ENCODE assay signal across 9 cellular contexts in genomic region chr3:53748512-53749271, GRCh38.
DNase-seq lines count a peak whose midpoint lies in the region; ATAC-seq, FAIRE-seq and TF ChIP-seq lines count a peak whose summit lies in the region.
"Had no signal": no experiment of that assay in that cellular context is flagged by ENCODE, and none has a peak within 500 bp of the region (broad histone marks: within the 10 kb centered on the region; RNA-seq: fewer than 3 reads in every experiment).

No MANE protein-coding gene starts in this region.

- peak; percentile 81 for FAIRE-seq in GM12878 (lab: Jason Lieb, UNC)

- H3K79me2 ChIP-seq in GM12878 (ENCODE audit: control insufficient read depth, insufficient read depth, low read length), result no peaks in the 10 kb centered on the region

- peak overlapping the region; percentile 61 for H2AFZ ChIP-seq in GM12878 (ENCODE audit: control insufficient read depth, low read depth, low read length)

- SMC1A ChIA-PET in GM12878 (lab: Charles Lee; ENCODE audit: uncharacterized antibody, unreplicated experiment), result interaction anchor here (0.6 to 5.4 kb wide), 10 partner anchors 15 to 99 kb away, joined by 3 to 40 read pairs (median 4); no protein-coding TSS in a partner anchor

- no peak for TF ChIP-seq CTCF in GM12878 (IDR thresholded peaks at IDR 0.05 in 2 of 3, conservative IDR thresholded peaks at IDR 0.05 in 1 of 3; ENCODE audit: control insufficient read depth in 2 of 3, extremely low read depth in 1 of 3, insufficient read depth in 1 of 3, low read depth in 3 of 3, low read length in 3 of 3)

- intact Hi-C loops in GM12878 (cut with micrococcal nuclease; ENCODE audit: unreplicated experiment), result loop anchor here (10.0 kb wide), 1 partner anchor 96 kb away; the partner anchor contains the start of genes CHDH and IL17RB

- no peaks in the 10 kb centered on the region for H3K9me3 ChIP-seq in GM12878 (replicated peaks; ENCODE audit: control insufficient read depth, insufficient read depth, low read length)

- no peaks in the 10 kb centered on the region for H3K36me3 Mint-ChIP-seq in stimulated activated naive CD8-positive, alpha-beta T cell treated with anti-CD3 and anti-CD28 coated beads, Interleukin-15, Interleukin-2, amounts not matched to agents 100 ng/mL and 50 ng/mL, for 24 hours (ENCODE audit: low read depth)

- RAD21 ChIA-PET in GM12878 (lab: Charles Lee; ENCODE audit: unreplicated experiment), result interaction anchor here (1.0 to 3.5 kb wide), 8 partner anchors 15 to 95 kb away, joined by 3 to 17 read pairs (median 6); no protein-coding TSS in a partner anchor

- H3K9me3 Mint-ChIP-seq in stimulated activated naive CD8-positive, alpha-beta T cell treated with anti-CD3 and anti-CD28 coated beads, Interleukin-15, Interleukin-2, amounts not matched to agents 100 ng/mL and 50 ng/mL, for 24 hours, result no peaks in the 10 kb centered on the region
- no peaks in the 10 kb centered on the region for H3K9me3 Mint-ChIP-seq in stimulated activated naive CD8-positive, alpha-beta T cell treated with anti-CD3 and anti-CD28 coated beads, Interleukin-15, amount 100 ng/mL, for 72 hours

- H3K36me3 ChIP-seq in GM12878 (ENCODE audit: control insufficient read depth in 2 of 2, insufficient read depth in 2 of 2, low read length in 1 of 2), result no peaks in the 10 kb centered on the region

- TF ChIP-seq EP300 in GM12878 (IDR thresholded peaks at IDR 0.05; ENCODE audit: borderline replicate concordance in 1 of 2, control insufficient read depth in 1 of 2, low read depth in 2 of 2, low read length in 2 of 2), result peak; percentile 51 to 54; a peak in 2 of 4 replicates

- no TSS peak for BruUV-seq in GM12878 (replicated peaks; lab: Mats Ljungman, UMichigan)

- no peak for TF ChIP-seq RAD21 in GM12878 (IDR thresholded peaks at IDR 0.05; ENCODE audit: insufficient read depth, low read depth, low read length)

- peak overlapping the region; percentile 44; the same call in 1 of the 2 replicates for H3K4me3 ChIP-seq in GM12878

- no peaks in the 10 kb centered on the region for H3K27me3 Mint-ChIP-seq in stimulated activated naive CD8-positive, alpha-beta T cell treated with anti-CD3 and anti-CD28 coated beads, Interleukin-15, Interleukin-2, amounts not matched to agents 100 ng/mL and 50 ng/mL, for 24 hours
- peaks cover 28% of the 10 kb centered on the region for H3K27me3 Mint-ChIP-seq in stimulated activated naive CD8-positive, alpha-beta T cell treated with anti-CD3 and anti-CD28 coated beads, Interleukin-15, amount 100 ng/mL, for 72 hours

- peaks cover 55% of the 10 kb centered on the region for H3K4me1 ChIP-seq in GM12878 (ENCODE audit: control insufficient read depth, insufficient read depth, low read length)

- no peaks in the 10 kb centered on the region for H4K20me1 ChIP-seq in GM12878 (ENCODE audit: control insufficient read depth, insufficient read depth)

- no peak overlapping the region for H3K4me3 Mint-ChIP-seq in stimulated activated naive CD8-positive, alpha-beta T cell treated with anti-CD3 and anti-CD28 coated beads, Interleukin-15, Interleukin-2, amounts not matched to agents 100 ng/mL and 50 ng/mL, for 24 hours
- H3K4me3 Mint-ChIP-seq in stimulated activated naive CD8-positive, alpha-beta T cell treated with anti-CD3 and anti-CD28 coated beads, Interleukin-15, amount 100 ng/mL, for 72 hours, result no peak overlapping the region

- CTCF ChIA-PET in GM12878 (lab: Yijun Ruan, JAX), result interaction anchor here (0.8 to 1.0 kb wide), 2 partner anchors 26 to 96 kb away, joined by 3 read pairs; no protein-coding TSS in a partner anchor

- DNase-seq in stimulated activated naive CD8-positive, alpha-beta T cell treated with anti-CD3 and anti-CD28 coated beads, Interleukin-15, amount 100 ng/mL, for 72 hours, result no peak
- DNase-seq in GM12878 (ENCODE audit: low read depth, low spot score) (peak; percentile 79), NCI-H446 treated with DMSO at 0.1 percent for 48 hours (lab: John Stamatoyannopoulos, UW) (no peak), HPDE6-E6E7 (ENCODE audit: extremely low spot score) (no peak)
- DNase-seq in activated CD4-positive, alpha-beta T cell treated with anti-CD3 and anti-CD28 coated beads, Interleukin-2, amount 50 U/mL, for 4 hours, result no peak
- DNase-seq: KG1 had no signal

- H3K4me2 ChIP-seq in GM12878 (ENCODE audit: control insufficient read depth, insufficient read depth), result peak overlapping the region; percentile 90

- WGBS in GM12878 (ENCODE audit: insufficient coverage, insufficient replicate concordance, low lambda C conversion rate, missing lambda C conversion rate), result 9% methylated on average over 6 of the region's 8 CpGs

- no peak for TF ChIP-seq POLR2A in GM12878 (IDR thresholded peaks at IDR 0.05; ENCODE audit: low read depth, low read length)

- peak overlapping the region; percentile 65 for H3K27ac Mint-ChIP-seq in stimulated activated naive CD8-positive, alpha-beta T cell treated with anti-CD3 and anti-CD28 coated beads, Interleukin-15, Interleukin-2, amounts not matched to agents 100 ng/mL and 50 ng/mL, for 24 hours
- no peak overlapping the region for H3K27ac Mint-ChIP-seq in stimulated activated naive CD8-positive, alpha-beta T cell treated with anti-CD3 and anti-CD28 coated beads, Interleukin-15, amount 100 ng/mL, for 72 hours

- POLR2A ChIA-PET in GM12878 (lab: Charles Lee), result interaction anchor here (0.5 to 4.0 kb wide), 5 partner anchors 23 to 171 kb away, joined by 4 to 19 read pairs (median 4); no protein-coding TSS in a partner anchor

- in situ Hi-C loops in GM12878 (cut with MboI), result no loop called here

- no peak for ATAC-seq in stimulated activated naive CD8-positive, alpha-beta T cell treated with anti-CD3 and anti-CD28 coated beads, Interleukin-15, amount 100 ng/mL, for 72 hours
- ATAC-seq in HG03060 (IDR thresholded peaks at IDR 0.05; ENCODE audit: low read depth, unreplicated experiment), result peak; percentile 76
- ATAC-seq in GM12878, result peak; percentile 86
- ATAC-seq in SK-N-SH treated with all-trans-retinoic acid at 6 μM for 48 hours, result no peak

- H3K27me3 ChIP-seq in GM12878 (replicated peaks in 1 of 2; ENCODE audit: control insufficient read depth in 2 of 2, insufficient read depth in 2 of 2, low read length in 1 of 2), result no peaks in the 10 kb centered on the region

- peak overlapping the region; percentile 92 for H3K27ac ChIP-seq in GM12878 (ENCODE audit: control insufficient read depth, insufficient read depth)

- H3K4me1 Mint-ChIP-seq in stimulated activated naive CD8-positive, alpha-beta T cell treated with anti-CD3 and anti-CD28 coated beads, Interleukin-15, Interleukin-2, amounts not matched to agents 100 ng/mL and 50 ng/mL, for 24 hours (ENCODE audit: low read depth), result peaks cover 33% of the 10 kb centered on the region
- peaks cover 7% of the 10 kb centered on the region for H3K4me1 Mint-ChIP-seq in stimulated activated naive CD8-positive, alpha-beta T cell treated with anti-CD3 and anti-CD28 coated beads, Interleukin-15, amount 100 ng/mL, for 72 hours

- peak overlapping the region; percentile 61 for H3K9ac ChIP-seq in GM12878 (ENCODE audit: control insufficient read depth, insufficient read depth, low read length)

TF ChIP-seq in GM12878, 131 proteins besides CTCF, POLR2A, EP300 and RAD21 (continues in another document):
- TF ChIP-seq STAT1 (conservative IDR thresholded peaks at IDR 0.05), result no peak
- 0 out of 2 replicates have a peak, but pooled peaks have one; percentile 26 for TF ChIP-seq CREB1 (IDR thresholded peaks at IDR 0.05; ENCODE audit: low read depth)
- TF ChIP-seq ATF7 (IDR thresholded peaks at IDR 0.05; ENCODE audit: low read depth), result peak; percentile 53; the same call in 1 of the 2 replicates
- no peak for TF ChIP-seq TCF12 (IDR thresholded peaks at IDR 0.05; ENCODE audit: low read depth, low read length)
- TF ChIP-seq ETV6 (conservative IDR thresholded peaks at IDR 0.05 in 1 of 2, IDR thresholded peaks at IDR 0.05 in 1 of 2; ENCODE audit: borderline replicate concordance in 1 of 2, low read depth in 1 of 2), result peak in 1 of 2 experiments; percentile 49; a peak in 1 of 4 replicates
- TF ChIP-seq RB1 (IDR thresholded peaks at IDR 0.05; ENCODE audit: borderline replicate concordance), result no peak
- peak; percentile 32; the same call in 1 of the 2 replicates for TF ChIP-seq BACH1 (IDR thresholded peaks at IDR 0.05; ENCODE audit: borderline replicate concordance)
- TF ChIP-seq EZH2 (IDR thresholded peaks at IDR 0.05; ENCODE audit: borderline replicate concordance, control insufficient read depth, low read depth, low read length), result no peak
- TF ChIP-seq IKZF1 (conservative IDR thresholded peaks at IDR 0.05), result peak; percentile 90
- no peak for TF ChIP-seq WRNIP1 (IDR thresholded peaks at IDR 0.05; ENCODE audit: borderline replicate concordance, low read depth, low read length)
- peak; percentile 92 to 93 for TF ChIP-seq IKZF2 (IDR thresholded peaks at IDR 0.05)
- no peak for TF ChIP-seq TCF7 (IDR thresholded peaks at IDR 0.05; ENCODE audit: borderline replicate concordance)

TF ChIP-seq in SK-N-SH treated with all-trans-retinoic acid at 6 μM for 48 hours, 23 proteins besides CTCF, POLR2A, EP300 and RAD21 (continues in another document):
- no peak for TF ChIP-seq ZNF565 (CRISPR knock-in tag; conservative IDR thresholded peaks at IDR 0.05; ENCODE audit: low read depth)
- TF ChIP-seq CSDC2 (CRISPR knock-in tag; IDR thresholded peaks at IDR 0.05), result no peak
- no peak for TF ChIP-seq ZNF70 (CRISPR knock-in tag; IDR thresholded peaks at IDR 0.05)
- TF ChIP-seq PPARA (CRISPR knock-in tag; IDR thresholded peaks at IDR 0.05; ENCODE audit: borderline replicate concordance), result no peak
- no peak for TF ChIP-seq ZFP3 (CRISPR knock-in tag; IDR thresholded peaks at IDR 0.05)
- TF ChIP-seq, protein P1, sequence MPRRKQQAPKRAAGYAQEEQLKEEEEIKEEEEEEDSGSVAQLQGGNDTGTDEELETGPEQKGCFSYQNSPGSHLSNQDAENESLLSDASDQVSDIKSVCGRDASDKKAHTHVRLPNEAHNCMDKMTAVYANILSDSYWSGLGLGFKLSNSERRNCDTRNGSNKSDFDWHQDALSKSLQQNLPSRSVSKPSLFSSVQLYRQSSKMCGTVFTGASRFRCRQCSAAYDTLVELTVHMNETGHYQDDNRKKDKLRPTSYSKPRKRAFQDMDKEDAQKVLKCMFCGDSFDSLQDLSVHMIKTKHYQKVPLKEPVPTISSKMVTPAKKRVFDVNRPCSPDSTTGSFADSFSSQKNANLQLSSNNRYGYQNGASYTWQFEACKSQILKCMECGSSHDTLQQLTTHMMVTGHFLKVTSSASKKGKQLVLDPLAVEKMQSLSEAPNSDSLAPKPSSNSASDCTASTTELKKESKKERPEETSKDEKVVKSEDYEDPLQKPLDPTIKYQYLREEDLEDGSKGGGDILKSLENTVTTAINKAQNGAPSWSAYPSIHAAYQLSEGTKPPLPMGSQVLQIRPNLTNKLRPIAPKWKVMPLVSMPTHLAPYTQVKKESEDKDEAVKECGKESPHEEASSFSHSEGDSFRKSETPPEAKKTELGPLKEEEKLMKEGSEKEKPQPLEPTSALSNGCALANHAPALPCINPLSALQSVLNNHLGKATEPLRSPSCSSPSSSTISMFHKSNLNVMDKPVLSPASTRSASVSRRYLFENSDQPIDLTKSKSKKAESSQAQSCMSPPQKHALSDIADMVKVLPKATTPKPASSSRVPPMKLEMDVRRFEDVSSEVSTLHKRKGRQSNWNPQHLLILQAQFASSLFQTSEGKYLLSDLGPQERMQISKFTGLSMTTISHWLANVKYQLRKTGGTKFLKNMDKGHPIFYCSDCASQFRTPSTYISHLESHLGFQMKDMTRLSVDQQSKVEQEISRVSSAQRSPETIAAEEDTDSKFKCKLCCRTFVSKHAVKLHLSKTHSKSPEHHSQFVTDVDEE (CRISPR knock-in tag; IDR thresholded peaks at IDR 0.05), result no peak

Comparison
In these comparisons a context has a peak if more than half of its experiments do, and no peak if none do; other contexts are left out.
1. ATAC-seq: peak in HG03060 (single experiment) and GM12878 (single experiment); none in stimulated activated naive CD8-positive, alpha-beta T cell treated with anti-CD3 and anti-CD28 coated beads, Interleukin-15, amount 100 ng/mL, for 72 hours (single experiment) and SK-N-SH treated with all-trans-retinoic acid at 6 μM for 48 hours (single experiment).